Comparison of ENCODE assay signal across 25 cellular contexts in the genomic region with DNA sequence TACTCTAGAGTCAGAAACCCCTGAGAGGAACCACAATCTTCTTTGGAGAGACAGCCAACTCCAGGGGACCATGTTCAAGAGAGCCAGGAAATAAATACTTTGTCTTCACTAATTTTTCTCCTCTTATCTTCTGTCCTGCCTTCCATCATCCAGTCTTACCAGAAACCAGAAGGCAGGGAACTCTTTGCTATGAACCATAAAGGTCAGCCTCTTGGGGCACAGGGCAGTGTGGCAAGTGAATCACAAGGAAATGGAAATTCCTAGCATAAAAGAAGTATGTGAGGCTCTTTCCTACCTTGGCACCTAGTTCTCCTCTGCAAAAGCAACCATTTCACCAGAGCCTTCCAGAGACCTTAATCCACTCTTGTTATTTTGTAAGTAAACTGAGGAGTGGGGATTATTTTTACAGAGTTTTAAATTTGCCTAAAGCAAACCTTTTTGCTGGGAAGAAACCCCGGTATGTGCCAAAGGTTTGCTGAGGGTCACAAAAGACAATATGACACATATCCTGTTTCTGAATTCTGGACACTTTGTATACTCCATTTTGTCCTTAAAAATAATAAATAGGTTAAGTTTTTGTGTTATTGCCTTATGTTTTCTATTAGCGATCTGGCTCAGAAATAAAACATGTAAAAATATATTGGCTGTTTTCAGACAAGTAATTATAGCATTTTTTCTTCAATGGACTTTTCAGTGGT.
DNase-seq lines count a peak whose midpoint lies in the region; ATAC-seq and TF ChIP-seq lines count a peak whose summit lies in the region.
"Had no signal": no experiment of that assay in that cellular context is flagged by ENCODE, and none has a peak within 500 bp of the region (broad histone marks: within the 10 kb centered on the region; RNA-seq: fewer than 3 reads in every experiment).

No MANE protein-coding gene starts in this region.

- H3K36me3 Mint-ChIP-seq in activated T-cell treated with anti-CD3 and anti-CD28 coated beads, Interleukin-2, amount 50 U/mL, for 24 hours (ENCODE audit: low read depth) = no peaks in the 10 kb centered on the region
- H3K36me3 Mint-ChIP-seq: activated naive CD8-positive, alpha-beta T cell treated with anti-CD3 and anti-CD28 coated beads, Interleukin-2, amount 10 ng/mL, durations not matched to agents 7 days and 5 days had no signal

- in situ Hi-C loops in astrocyte of the spinal cord (cut with HindIII; ENCODE audit: low sequenced_read_pairs) = no loop called here

- DNase-seq in A172 (ENCODE audit: low spot score) (peak; percentile 34), HT1080 (ENCODE audit: low read depth) (peak; percentile 64), astrocyte of the spinal cord (ENCODE audit: low read depth, low spot score) (peak; percentile 20), foreskin fibroblast (peak; percentile 50 to 68), DMS79 (lab: John Stamatoyannopoulos, UW) (no peak), dedifferentiated amniotic fluid mesenchymal stem cell (ENCODE audit: extremely low spot score) (no peak)
- DNase-seq in activated T-cell treated with anti-CD3 and anti-CD28 coated beads, Interleukin-2, amount 50 U/mL, for 24 hours = no peak
- DNase-seq: 8988T; activated CD4-positive, alpha-beta T cell treated with anti-CD3 and anti-CD28 coated beads, Interleukin-2, amount 10 ng/mL, durations not matched to agents 24 days and 14 days; activated naive CD8-positive, alpha-beta T cell treated with anti-CD3 and anti-CD28 coated beads, Interleukin-2, amount 10 ng/mL, durations not matched to agents 7 days and 5 days; body of pancreas; effector memory CD8-positive, alpha-beta T cell; Kasumi-1; lower lobe of right lung; NCI-H1105; NCI-H2081 treated with DMSO at 0.1 percent for 48 hours; NCI-H446 treated with DMSO at 0.1 percent for 48 hours; spleen; stimulated activated CD4-positive, alpha-beta T cell treated with anti-CD3 and anti-CD28 coated beads, Interleukin-4, amount 100 ng/mL, for 24 hours; stimulated activated naive CD8-positive, alpha-beta T cell treated with anti-CD3 and anti-CD28 coated beads, Interleukin-15, Interleukin-2, amounts not matched to agents 100 U/mL and 50 U/mL, for 24 hours; T-helper 17 cell; tibial artery had no signal

- H3K9me3 Mint-ChIP-seq in activated T-cell treated with anti-CD3 and anti-CD28 coated beads, Interleukin-2, amount 50 U/mL, for 24 hours = peaks cover 6% of the 10 kb centered on the region

- H3K27ac Mint-ChIP-seq in activated T-cell treated with anti-CD3 and anti-CD28 coated beads, Interleukin-2, amount 50 U/mL, for 24 hours = no peak overlapping the region
- H3K27ac Mint-ChIP-seq: activated CD4-positive, alpha-beta T cell treated with anti-CD3 and anti-CD28 coated beads, Interleukin-2, amount 10 ng/mL, durations not matched to agents 24 days and 14 days; activated naive CD8-positive, alpha-beta T cell treated with anti-CD3 and anti-CD28 coated beads, Interleukin-2, amount 10 ng/mL, durations not matched to agents 7 days and 5 days; T-helper 17 cell had no signal

- H3K4me3 ChIP-seq in astrocyte of the spinal cord (ENCODE audit: low read depth, low read length) (no peak overlapping the region), foreskin fibroblast (ENCODE audit: low read depth in 1 of 2, low read length in 2 of 2) (no peak overlapping the region)
- H3K4me3 ChIP-seq: body of pancreas, lower lobe of right lung, SJSA1, spleen, tibial artery had no signal

- no peak for ATAC-seq in esophagus mucosa
- ATAC-seq: body of pancreas; effector memory CD8-positive, alpha-beta T cell; lower lobe of right lung; Panc1; stimulated activated naive CD8-positive, alpha-beta T cell treated with anti-CD3 and anti-CD28 coated beads, Interleukin-15, Interleukin-2, amounts not matched to agents 100 U/mL and 50 U/mL, for 24 hours; T-helper 17 cell had no signal

- TF ChIP-seq CTCF in astrocyte of the spinal cord (IDR thresholded peaks at IDR 0.05; ENCODE audit: low read depth, low read length) (no peak), foreskin fibroblast (IDR thresholded peaks at IDR 0.05; ENCODE audit: low read depth, low read length) (no peak)

- H3K4me3 Mint-ChIP-seq in activated T-cell treated with anti-CD3 and anti-CD28 coated beads, Interleukin-2, amount 50 U/mL, for 24 hours = no peak overlapping the region
- H3K4me3 Mint-ChIP-seq: activated CD4-positive, alpha-beta T cell treated with anti-CD3 and anti-CD28 coated beads, Interleukin-2, amount 10 ng/mL, durations not matched to agents 24 days and 14 days; activated naive CD8-positive, alpha-beta T cell treated with anti-CD3 and anti-CD28 coated beads, Interleukin-2, amount 10 ng/mL, durations not matched to agents 7 days and 5 days; effector memory CD8-positive, alpha-beta T cell; T-helper 17 cell had no signal

- H3K4me1 Mint-ChIP-seq in activated T-cell treated with anti-CD3 and anti-CD28 coated beads, Interleukin-2, amount 50 U/mL, for 24 hours (ENCODE audit: low read depth) = no peaks in the 10 kb centered on the region
- H3K4me1 Mint-ChIP-seq: activated CD4-positive, alpha-beta T cell treated with anti-CD3 and anti-CD28 coated beads, Interleukin-2, amount 10 ng/mL, durations not matched to agents 24 days and 14 days; activated naive CD8-positive, alpha-beta T cell treated with anti-CD3 and anti-CD28 coated beads, Interleukin-2, amount 10 ng/mL, durations not matched to agents 7 days and 5 days; T-helper 17 cell had no signal

- no peaks in the 10 kb centered on the region for H3K27me3 Mint-ChIP-seq in activated T-cell treated with anti-CD3 and anti-CD28 coated beads, Interleukin-2, amount 50 U/mL, for 24 hours
- H3K27me3 Mint-ChIP-seq: activated CD4-positive, alpha-beta T cell treated with anti-CD3 and anti-CD28 coated beads, Interleukin-2, amount 10 ng/mL, durations not matched to agents 24 days and 14 days; activated naive CD8-positive, alpha-beta T cell treated with anti-CD3 and anti-CD28 coated beads, Interleukin-2, amount 10 ng/mL, durations not matched to agents 7 days and 5 days; effector memory CD8-positive, alpha-beta T cell; T-helper 17 cell had no signal

Comparison
In these comparisons a context has a peak if more than half of its experiments do, and no peak if none do; other contexts are left out.
1. DNase-seq: peak in A172 (single experiment), HT1080 (single experiment), astrocyte of the spinal cord (single experiment) and foreskin fibroblast (2 of 2); none in DMS79 (single experiment), activated T-cell treated with anti-CD3 and anti-CD28 coated beads, Interleukin-2, amount 50 U/mL, for 24 hours (single experiment) and dedifferentiated amniotic fluid mesenchymal stem cell (single experiment).